ENCODE assay signal across 1 cellular context in the genomic region with DNA sequence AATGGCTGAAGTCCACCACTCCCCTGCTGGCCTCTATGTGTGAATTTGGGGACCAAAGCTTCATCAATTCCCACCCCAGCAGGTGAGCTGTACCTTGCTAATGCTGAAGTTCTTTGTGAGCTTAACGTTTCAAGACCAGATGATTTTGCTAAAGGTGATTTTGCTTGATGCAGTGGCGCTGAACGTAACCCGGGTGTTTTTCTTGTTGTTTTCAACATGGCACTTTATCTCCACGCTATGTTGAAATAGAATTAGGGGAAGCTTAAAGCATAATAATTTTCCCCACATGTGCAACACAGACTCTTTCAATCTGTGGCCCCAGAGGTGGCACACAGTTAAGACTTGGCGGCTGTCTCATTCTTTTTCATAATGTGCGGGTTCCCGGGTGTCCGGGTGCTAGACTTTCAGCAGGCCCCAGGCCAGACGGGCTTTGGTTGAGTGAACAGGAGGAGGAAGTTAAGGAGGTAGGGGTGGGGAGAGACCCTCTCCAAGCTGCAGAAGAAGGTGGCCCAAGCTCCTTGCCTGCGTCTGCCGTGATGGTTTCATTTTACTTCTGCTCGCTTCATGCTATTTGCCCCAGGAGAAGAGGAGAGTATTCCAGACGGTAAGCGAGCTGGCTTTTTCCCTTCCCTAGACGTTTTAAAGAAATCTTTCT.
TF ChIP-seq lines count a peak whose summit lies in the region.

No MANE protein-coding gene starts in this region.

TF ChIP-seq in HepG2, 621 proteins besides CTCF, POLR2A, EP300 and RAD21:
- TF ChIP-seq CBX2 (IDR thresholded peaks at IDR 0.05; ENCODE audit: low read depth, low read length): 0 out of 2 replicates have a peak, but pooled peaks have one; percentile 5
- no peak for TF ChIP-seq CBX2 (CRISPR knock-in tag; IDR thresholded peaks at IDR 0.05; ENCODE audit: low read depth)
- no peak for TF ChIP-seq ZNF724P (CRISPR knock-in tag; IDR thresholded peaks at IDR 0.05; ENCODE audit: borderline replicate concordance)
